ENCODE assay signal across 8 cellular contexts in the genomic region with DNA sequence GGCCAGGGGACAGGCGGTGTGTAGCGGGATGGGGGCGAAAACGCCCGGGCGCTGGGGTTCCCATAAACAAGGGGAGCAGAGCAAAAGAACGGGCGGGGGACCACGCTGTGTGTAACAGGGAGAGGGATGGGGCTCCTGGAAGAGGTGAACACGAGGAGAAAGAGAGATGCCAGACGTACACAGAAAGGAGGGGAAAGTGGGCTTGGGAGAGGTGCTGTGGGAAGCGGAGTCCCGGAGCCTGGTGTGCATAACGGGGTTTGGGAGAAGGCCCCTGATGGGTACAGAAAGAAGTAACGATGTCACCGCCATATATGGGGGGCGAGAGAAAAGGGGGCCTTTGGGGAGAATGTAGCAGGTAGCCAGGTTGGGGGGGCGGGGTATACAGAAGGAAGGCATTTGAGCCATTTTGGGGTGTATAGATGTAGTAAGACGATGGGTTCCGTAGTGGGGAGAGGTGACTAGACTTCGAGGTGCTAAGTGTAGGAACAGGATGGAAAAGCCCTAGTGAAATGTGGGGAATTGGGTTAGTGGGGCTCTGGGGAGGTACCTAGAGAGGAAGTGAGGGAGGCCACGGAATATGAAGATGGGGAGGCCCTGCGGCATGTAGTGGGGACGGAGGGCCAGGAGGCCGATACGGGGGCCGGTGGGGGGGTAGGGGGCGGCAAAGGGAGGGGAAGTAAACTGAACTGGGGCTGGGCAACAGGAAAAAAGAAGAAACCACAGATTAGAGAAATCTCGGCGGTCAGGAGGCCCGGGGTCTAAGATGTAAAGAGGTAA. TPM values are rescaled to one million over a fixed set of nuclear protein-coding genes. Genes with fewer than 3 reads are reported as not detected.
DNase-seq lines count a peak whose midpoint lies in the region; ATAC-seq and TF ChIP-seq lines count a peak whose summit lies in the region.

No MANE protein-coding gene starts in this region.

- H3K27ac ChIP-seq in SJCRH30 (peak overlapping the region; percentile 51), upper lobe of right lung (peak overlapping the region; percentile 84)

- H3K36me3 ChIP-seq in SJCRH30 = peaks cover 13% of the 10 kb centered on the region
- peaks cover 13% of the 10 kb centered on the region for H3K36me3 ChIP-seq in upper lobe of right lung

- TF ChIP-seq CTCF in AG09309 (IDR thresholded peaks at IDR 0.05; ENCODE audit: control insufficient read depth, insufficient read depth, low read depth, low read length, missing control alignments) = no peak
- TF ChIP-seq CTCF in upper lobe of right lung (IDR thresholded peaks at IDR 0.05) = no peak

- H3K4me1 ChIP-seq in SJCRH30 = peaks cover 9% of the 10 kb centered on the region; the same call in 1 of the 2 replicates
- peaks cover 64% of the 10 kb centered on the region for H3K4me1 ChIP-seq in mononuclear cell (ENCODE audit: insufficient read depth, low read length)
- peaks cover 54% of the 10 kb centered on the region for H3K4me1 ChIP-seq in upper lobe of right lung

- DNase-seq in AG09309 (ENCODE audit: low read depth) (no peak), SJCRH30 (peak in 1 of 2 experiments; percentile 45), dermis blood vessel endothelial cell (peak; percentile 35), upper lobe of right lung (no peak), GDM1 (lab: John Stamatoyannopoulos, UW) (no peak)

- H3K4me3 ChIP-seq in AG09309 (ENCODE audit: control insufficient read depth, low read depth, low read length) (peak overlapping the region; percentile 73), SJCRH30 (peak overlapping the region; percentile 84), mononuclear cell (ENCODE audit: low read length) (peak overlapping the region; percentile 54), upper lobe of right lung (peak overlapping the region; percentile 89)

- intact Hi-C loops in upper lobe of right lung (cut with DNase I) = no loop called here

- H3K9me3 ChIP-seq in SJCRH30 (replicated peaks) (no peaks in the 10 kb centered on the region), mononuclear cell (ENCODE audit: low read depth, low read length) (no peaks in the 10 kb centered on the region), upper lobe of right lung (no peaks in the 10 kb centered on the region)

- H3K27me3 ChIP-seq in SJCRH30 = no peaks in the 10 kb centered on the region
- H3K27me3 ChIP-seq in mononuclear cell (ENCODE audit: insufficient read depth, low read length) = no peaks in the 10 kb centered on the region
- no peaks in the 10 kb centered on the region for H3K27me3 ChIP-seq in upper lobe of right lung

- ATAC-seq in GM21723 (IDR thresholded peaks at IDR 0.05; ENCODE audit: unreplicated experiment) = peak; percentile 2
- no peak for ATAC-seq in upper lobe of right lung
- no peak for ATAC-seq in HG03175 (IDR thresholded peaks at IDR 0.05; ENCODE audit: unreplicated experiment)

RNA-seq across cellular contexts. Expression of a gene that starts 0.8 kb away (rescaled TPM):
- 7.9 and 8.0 TPM in 2 replicates for total RNA-seq in SJCRH30 (2014; rRNA removed; shearing (Covaris generic))
- total RNA-seq in dermis blood vessel endothelial cell (2.0 and 3.6 TPM in 2 replicates), mononuclear cell (14.4 TPM), upper lobe of right lung (30.7 TPM)

RNA-seq across cellular contexts. Expression of a gene that starts 1.9 kb away (rescaled TPM):
- 17.9 and 18.7 TPM in 2 replicates for total RNA-seq in SJCRH30 (2014; rRNA removed; shearing (Covaris generic))
- total RNA-seq in dermis blood vessel endothelial cell = 16.3 and 20.8 TPM in 2 replicates
- total RNA-seq in mononuclear cell = 19.0 TPM
- 16.4 TPM for total RNA-seq in upper lobe of right lung

RNA-seq across cellular contexts. Expression of a gene that starts 6.4 kb away (rescaled TPM):
- 9.7 and 10.8 TPM in 2 replicates for total RNA-seq in SJCRH30 (2014; rRNA removed; shearing (Covaris generic))
- 7.8 and 13.9 TPM in 2 replicates for total RNA-seq in dermis blood vessel endothelial cell
- total RNA-seq in mononuclear cell = 1.9 TPM
- total RNA-seq in upper lobe of right lung = 11.1 TPM

RNA-seq across cellular contexts. Expression of a gene that starts 13.3 kb away (rescaled TPM):
- total RNA-seq in SJCRH30 (2014; rRNA removed; shearing (Covaris generic)) = 131 and 136 TPM in 2 replicates
- 84.1 and 172 TPM in 2 replicates for total RNA-seq in dermis blood vessel endothelial cell
- total RNA-seq in mononuclear cell = 55.6 TPM
- 142 TPM for total RNA-seq in upper lobe of right lung

RNA-seq across cellular contexts. Expression of a gene that starts 17.2 kb away (rescaled TPM):
- 2.7 and 3.1 TPM in 2 replicates for total RNA-seq in SJCRH30 (2014; rRNA removed; shearing (Covaris generic))
- total RNA-seq in dermis blood vessel endothelial cell (3.9 and 5.3 TPM in 2 replicates), mononuclear cell (6.3 TPM), upper lobe of right lung (9.7 TPM)
